In the genomic region with DNA sequence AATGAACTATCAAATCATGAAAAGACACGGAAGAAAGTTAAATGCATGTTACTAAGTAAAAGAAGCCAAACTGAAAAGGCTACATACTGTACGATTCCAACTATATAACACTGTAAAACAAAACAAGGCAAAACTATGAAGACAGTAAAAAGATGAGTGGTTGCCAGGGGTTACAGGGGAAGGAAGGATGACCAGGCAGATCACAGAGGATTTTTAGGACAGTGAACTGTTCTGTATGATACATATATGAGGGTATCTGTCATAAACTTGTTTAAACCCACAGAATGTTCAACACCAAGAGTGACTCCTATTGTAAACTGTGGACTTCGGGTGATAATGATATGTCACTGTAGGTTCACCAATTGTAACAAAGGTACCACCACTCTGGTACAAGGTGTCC, we compare ENCODE assay signal across 1 cellular context.
TF ChIP-seq lines count a peak whose summit lies in the region.

No MANE protein-coding gene starts in this region.

TF ChIP-seq in IMR-90, 13 proteins besides CTCF, POLR2A, EP300 and RAD21:
- peak; percentile 83 for TF ChIP-seq NFE2L2 (IDR thresholded peaks at IDR 0.05; ENCODE audit: low read depth, low read length)
- TF ChIP-seq MAZ (IDR thresholded peaks at IDR 0.05; ENCODE audit: borderline replicate concordance, low read depth, low read length), result no peak
- no peak for TF ChIP-seq BHLHE40 (IDR thresholded peaks at IDR 0.05; ENCODE audit: low read depth, low read length)
- TF ChIP-seq MAFK (IDR thresholded peaks at IDR 0.05; ENCODE audit: low read depth, low read length), result peak; percentile 26; the same call in 1 of the 2 replicates
